In the genomic region with DNA sequence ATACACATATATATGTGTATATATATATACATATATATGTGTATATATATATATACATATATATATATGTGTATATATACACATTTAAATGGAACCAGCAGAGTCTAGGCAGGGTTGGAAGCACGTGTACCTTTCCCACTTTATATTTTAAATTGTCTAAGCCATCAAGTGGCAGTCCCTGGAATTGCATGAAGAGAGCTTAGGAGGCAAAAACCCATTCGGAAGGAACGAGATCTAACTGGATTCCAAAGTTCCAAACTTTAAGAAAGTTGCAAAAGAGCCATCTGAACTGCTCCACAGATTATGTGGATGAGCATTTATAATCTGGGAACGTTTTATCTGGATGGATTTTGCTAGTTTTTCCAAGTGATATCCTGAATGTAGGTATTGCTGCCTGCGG, we compare ENCODE assay signal across 8 cellular contexts.
DNase-seq lines count a peak whose midpoint lies in the region; ATAC-seq and TF ChIP-seq lines count a peak whose summit lies in the region.

No MANE protein-coding gene starts in this region.

- in situ Hi-C loops in astrocyte of the spinal cord (cut with HindIII; ENCODE audit: low sequenced_read_pairs): no loop called here

- peak; percentile 62 for TF ChIP-seq CTCF in astrocyte of the spinal cord (IDR thresholded peaks at IDR 0.05; ENCODE audit: low read depth, low read length)
- TF ChIP-seq CTCF in right lobe of liver (IDR thresholded peaks at IDR 0.05): peak; percentile 43 to 65 (median 55)

- H3K27ac ChIP-seq in right lobe of liver: no peak overlapping the region

- intact Hi-C loops in right lobe of liver (cut with DNase I): no loop called here

- no peaks in the 10 kb centered on the region for H3K36me3 ChIP-seq in right lobe of liver

- TF ChIP-seq POLR2A in right lobe of liver (IDR thresholded peaks at IDR 0.05): no peak

- H3K9me3 ChIP-seq in right lobe of liver: no peaks in the 10 kb centered on the region

- H3K27me3 ChIP-seq in right lobe of liver: no peaks in the 10 kb centered on the region

- peak; percentile 49 to 66 (median 56) for ATAC-seq in right lobe of liver
- no peak for ATAC-seq in GM21381 (IDR thresholded peaks at IDR 0.05; ENCODE audit: unreplicated experiment)

- DNase-seq in DMS 273 (lab: John Stamatoyannopoulos, UW; ENCODE audit: unreplicated experiment): peak; percentile 67
- DNase-seq in DMS 273 treated with DMSO at 0.1 percent for 48 hours (lab: John Stamatoyannopoulos, UW): no peak
- peak; percentile 58 for DNase-seq in LHCN-M2 (ENCODE audit: low read depth)
- DNase-seq in astrocyte of the spinal cord (ENCODE audit: low read depth, low spot score): peak; percentile 39
- no peak for DNase-seq in right lobe of liver
- no peak for DNase-seq in cortex of kidney (lab: John Stamatoyannopoulos, UW)
- DNase-seq in C1 segment of cervical spinal cord (lab: John Stamatoyannopoulos, UW): no peak

- WGBS in right lobe of liver (ENCODE audit: insufficient coverage, low coverage, low lambda C conversion rate, missing lambda C conversion rate): 21% methylated on average over 5 of the region's 5 CpGs

- H3K4me3 ChIP-seq in astrocyte of the spinal cord (ENCODE audit: low read depth, low read length) (no peak overlapping the region), right lobe of liver (no peak overlapping the region)

- peaks cover 0 to 38% (median 9%) of the 10 kb centered on the region in 4 donors for H3K4me1 ChIP-seq in right lobe of liver

Comparison
In these comparisons a context has a peak if more than half of its experiments do, and no peak if none do; other contexts are left out.
1. DNase-seq: peak in DMS 273 (single experiment), LHCN-M2 (single experiment) and astrocyte of the spinal cord (single experiment); none in DMS 273 treated with DMSO at 0.1 percent for 48 hours (single experiment), right lobe of liver (0 of 3), cortex of kidney (single experiment) and C1 segment of cervical spinal cord (0 of 14).